ENCODE assay signal across 21 cellular contexts in genomic region chr7:42065015-42065414, GRCh38.
DNase-seq lines count a peak whose midpoint lies in the region; ATAC-seq and TF ChIP-seq lines count a peak whose summit lies in the region.
"Had no signal": no experiment of that assay in that cellular context is flagged by ENCODE, and none has a peak within 500 bp of the region (broad histone marks: within the 10 kb centered on the region; RNA-seq: fewer than 3 reads in every experiment).

No MANE protein-coding gene starts in this region.

- H3K79me2 ChIP-seq in GM23338 (replicated peaks; ENCODE audit: insufficient read depth) = no peaks in the 10 kb centered on the region

- H3K36me3 ChIP-seq in GM23338 (ENCODE audit: insufficient read depth) = no peaks in the 10 kb centered on the region
- H3K36me3 ChIP-seq: BE2C had no signal

- no peak for ATAC-seq in GM23338
- ATAC-seq in WTC11 = no peak
- ATAC-seq in GM21786 (IDR thresholded peaks at IDR 0.05; ENCODE audit: unreplicated experiment) = no peak
- ATAC-seq: GM12878, HCT116 had no signal

- H3K27me3 Mint-ChIP-seq in GM23338 (ENCODE audit: insufficient read depth, low read depth, poor library complexity) (no peaks in the 10 kb centered on the region), WTC11 (ENCODE audit: low read depth) (no peaks in the 10 kb centered on the region), neural crest cell (ENCODE audit: low read depth) (no peaks in the 10 kb centered on the region)
- H3K27me3 Mint-ChIP-seq in activated naive CD4-positive, alpha-beta T cell treated with anti-CD3 and anti-CD28 coated beads, Interleukin-2, amount 10 ng/mL, durations not matched to agents 7 days and 5 days = no peaks in the 10 kb centered on the region
- H3K27me3 Mint-ChIP-seq: CD4-positive, CD25-positive, alpha-beta regulatory T cell; CD8-positive, alpha-beta memory T cell had no signal

- H3K4me3 Mint-ChIP-seq in GM23338 (no peak overlapping the region), WTC11 (no peak overlapping the region), neural crest cell (peak overlapping the region; percentile 8)
- H3K4me3 Mint-ChIP-seq in activated naive CD4-positive, alpha-beta T cell treated with anti-CD3 and anti-CD28 coated beads, Interleukin-2, amount 10 ng/mL, durations not matched to agents 7 days and 5 days = no peak overlapping the region
- H3K4me3 Mint-ChIP-seq: CD4-positive, CD25-positive, alpha-beta regulatory T cell; CD8-positive, alpha-beta memory T cell; HFFc6 had no signal

- H3K27ac Mint-ChIP-seq in GM23338 (no peak overlapping the region), WTC11 (peak overlapping the region; percentile 65; the same call in 1 of the 2 replicates), neural crest cell (ENCODE audit: unreplicated experiment) (no peak overlapping the region)
- no peak overlapping the region for H3K27ac Mint-ChIP-seq in activated naive CD4-positive, alpha-beta T cell treated with anti-CD3 and anti-CD28 coated beads, Interleukin-2, amount 10 ng/mL, durations not matched to agents 7 days and 5 days
- H3K27ac Mint-ChIP-seq: CD4-positive, CD25-positive, alpha-beta regulatory T cell; HFFc6 had no signal

- H3K9me3 Mint-ChIP-seq in GM23338 (no peaks in the 10 kb centered on the region), WTC11 (no peaks in the 10 kb centered on the region), neural crest cell (no peaks in the 10 kb centered on the region)
- H3K9me3 Mint-ChIP-seq in activated naive CD4-positive, alpha-beta T cell treated with anti-CD3 and anti-CD28 coated beads, Interleukin-2, amount 10 ng/mL, durations not matched to agents 7 days and 5 days = no peaks in the 10 kb centered on the region
- H3K9me3 Mint-ChIP-seq: CD4-positive, CD25-positive, alpha-beta regulatory T cell; CD8-positive, alpha-beta memory T cell; HFFc6 had no signal

- no peaks in the 10 kb centered on the region for H3K27me3 ChIP-seq in GM23338 (ENCODE audit: insufficient read depth)
- H3K27me3 ChIP-seq: BE2C had no signal

- CTCF ChIA-PET in WTC11 (lab: Charles Lee) = interaction anchor here (1.3 kb wide), 1 partner anchor 681 kb away, joined by 3 read pairs; no protein-coding TSS in a partner anchor
- CTCF ChIA-PET in activated naive CD4-positive, alpha-beta T cell treated with anti-CD3 and anti-CD28 coated beads, Interleukin-2, amount 10 ng/mL, durations not matched to agents 7 days and 5 days (lab: Charles Lee) = no interaction called here

- H3K4me2 ChIP-seq in GM23338 = peak overlapping the region; percentile 19; the same call in 1 of the 2 replicates

- no peak overlapping the region for H2AFZ ChIP-seq in GM23338

- DNase-seq in GM23338 (ENCODE audit: low spot score) (no peak), WTC11 (ENCODE audit: low spot score) (no peak), neural crest cell (ENCODE audit: low read depth, low spot score) (no peak), caudate nucleus (lab: John Stamatoyannopoulos, UW) (no peak)
- no peak for DNase-seq in activated naive CD4-positive, alpha-beta T cell treated with anti-CD3 and anti-CD28 coated beads, Interleukin-2, amount 10 ng/mL, durations not matched to agents 7 days and 5 days
- DNase-seq: ACHN; BE2C; CD4-positive, CD25-positive, alpha-beta regulatory T cell; CD8-positive, alpha-beta memory T cell; COR-L47; DMS 273 treated with DMSO at 0.1 percent for 48 hours; DMS53; DND-41; EL; GOT3; H7; HFFc6; IMR-90 had no signal

- H3K27ac ChIP-seq in GM23338 (ENCODE audit: low read depth) = no peak overlapping the region
- no peak overlapping the region for H3K27ac ChIP-seq in caudate nucleus (ENCODE audit: low read depth, low read length)

- no peak overlapping the region for H3K4me3 ChIP-seq in GM23338
- H3K4me3 ChIP-seq: GM12878 had no signal

- POLR2A ChIA-PET in WTC11 (lab: Charles Lee) = no interaction called here

- H3F3A ChIP-seq in GM23338 (replicated peaks; ENCODE audit: low read depth) = no peaks in the 10 kb centered on the region

- H4K20me1 ChIP-seq in GM23338 (replicated peaks; ENCODE audit: insufficient read depth) = no peaks in the 10 kb centered on the region; the same call in 1 of the 2 replicates

- H3K4me1 ChIP-seq in GM23338 (ENCODE audit: insufficient read depth) = peaks cover 45% of the 10 kb centered on the region
- H3K4me1 ChIP-seq: BE2C had no signal

- no peaks in the 10 kb centered on the region for H3K9me2 ChIP-seq in GM23338 (ENCODE audit: insufficient read depth)

- no peaks in the 10 kb centered on the region for H3K36me3 Mint-ChIP-seq in GM23338 (ENCODE audit: low read depth)
- H3K36me3 Mint-ChIP-seq in WTC11 = no peaks in the 10 kb centered on the region
- peaks cover 8% of the 10 kb centered on the region for H3K36me3 Mint-ChIP-seq in neural crest cell (ENCODE audit: low read depth)
- no peaks in the 10 kb centered on the region for H3K36me3 Mint-ChIP-seq in activated naive CD4-positive, alpha-beta T cell treated with anti-CD3 and anti-CD28 coated beads, Interleukin-2, amount 10 ng/mL, durations not matched to agents 7 days and 5 days
- H3K36me3 Mint-ChIP-seq: CD4-positive, CD25-positive, alpha-beta regulatory T cell; CD8-positive, alpha-beta memory T cell had no signal

- TF ChIP-seq CTCF in GM23338 (conservative IDR thresholded peaks at IDR 0.05; ENCODE audit: low read depth in 2 of 2) = no peak
- TF ChIP-seq CTCF in WTC11 (IDR thresholded peaks at IDR 0.05) = no peak
- no peak for TF ChIP-seq CTCF in neural crest cell (conservative IDR thresholded peaks at IDR 0.05)

- peaks cover 51% of the 10 kb centered on the region for H3K4me1 Mint-ChIP-seq in GM23338
- peaks cover 54% of the 10 kb centered on the region for H3K4me1 Mint-ChIP-seq in WTC11
- H3K4me1 Mint-ChIP-seq in neural crest cell = peaks cover 72% of the 10 kb centered on the region
- H3K4me1 Mint-ChIP-seq in activated naive CD4-positive, alpha-beta T cell treated with anti-CD3 and anti-CD28 coated beads, Interleukin-2, amount 10 ng/mL, durations not matched to agents 7 days and 5 days = no peaks in the 10 kb centered on the region
- H3K4me1 Mint-ChIP-seq: CD4-positive, CD25-positive, alpha-beta regulatory T cell; CD8-positive, alpha-beta memory T cell had no signal

TF ChIP-seq in GM23338, 12 proteins besides CTCF, POLR2A, EP300 and RAD21:
- TF ChIP-seq NANOG (IDR thresholded peaks at IDR 0.05; ENCODE audit: borderline replicate concordance) = no peak

TF ChIP-seq in WTC11, 78 proteins besides CTCF, POLR2A, EP300 and RAD21:
- TF ChIP-seq CREM (CRISPR knock-in tag; IDR thresholded peaks at IDR 0.05) (no peak), HMGA2 (CRISPR knock-in tag; IDR thresholded peaks at IDR 0.05) (peak; percentile 100)
